Comparison of ENCODE assay signal across 8 cellular contexts in the genomic region with DNA sequence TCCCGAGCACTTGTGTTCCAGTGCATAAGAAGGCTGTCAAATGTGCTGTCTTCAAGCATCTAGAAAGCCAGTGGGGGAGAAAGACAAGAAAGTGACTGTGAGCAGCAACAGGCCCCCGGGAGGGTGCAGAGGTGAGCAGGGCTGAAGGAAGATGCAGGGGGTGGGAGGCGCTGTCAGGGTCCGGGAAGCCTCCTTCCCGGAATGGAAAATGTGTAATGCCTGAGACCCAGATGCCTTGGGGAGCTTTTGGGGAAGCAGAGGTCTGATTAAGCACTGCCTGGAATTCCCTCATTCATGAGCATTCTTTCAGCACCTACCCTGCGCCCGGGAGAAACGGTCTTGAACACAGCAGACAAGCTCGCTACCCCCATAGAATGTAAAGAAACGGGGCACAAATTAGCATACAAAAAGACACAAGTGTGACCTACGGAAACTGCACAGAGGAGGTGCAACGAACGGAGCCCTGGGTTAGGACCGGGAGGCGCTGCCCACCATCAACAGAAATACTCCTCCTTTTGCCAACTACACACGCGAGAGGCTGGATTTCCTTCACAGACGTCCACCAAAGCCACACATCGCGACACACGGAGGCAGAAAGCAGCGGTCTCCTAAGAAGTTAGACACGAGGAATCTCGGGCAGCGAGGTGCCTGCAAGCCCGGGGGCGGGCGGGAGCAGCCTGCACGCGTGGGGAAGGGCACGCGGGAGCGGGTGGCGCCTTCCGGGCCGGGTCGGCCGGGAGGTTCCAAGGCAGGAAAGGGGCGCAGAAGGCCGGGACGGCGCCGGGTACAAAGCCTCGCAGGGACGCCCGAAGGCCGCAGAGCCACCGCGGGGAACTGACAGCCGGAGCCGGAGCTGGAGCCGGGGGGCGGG. TPM values are rescaled to one million over a fixed set of nuclear protein-coding genes. Genes with fewer than 3 reads are reported as not detected.
A peak's percentile ranks its signal among the peaks of the same experiment; 100 is the strongest.
DNase-seq lines count a peak whose midpoint lies in the region; ATAC-seq and TF ChIP-seq lines count a peak whose summit lies in the region.

No MANE protein-coding gene starts in this region.

- H3K27ac ChIP-seq in SJSA1 (no peak overlapping the region), breast epithelium (peak overlapping the region; percentile 94 to 95)

- H3K27me3 ChIP-seq in SJSA1 (replicated peaks) = no peaks in the 10 kb centered on the region
- H3K27me3 ChIP-seq in breast epithelium = no peaks in the 10 kb centered on the region

- TF ChIP-seq CTCF in breast epithelium (IDR thresholded peaks at IDR 0.05) = no peak

- intact Hi-C loops in breast epithelium (cut with DNase I; ENCODE audit: low total_unique reads) = no loop called here

- no peaks in the 10 kb centered on the region for H3K9me3 ChIP-seq in SJSA1 (replicated peaks)
- no peaks in the 10 kb centered on the region for H3K9me3 ChIP-seq in breast epithelium

- no peak for ATAC-seq in HG03095 (IDR thresholded peaks at IDR 0.05; ENCODE audit: unreplicated experiment)

- H3K4me1 ChIP-seq in SJSA1 (replicated peaks) (peaks cover 12% of the 10 kb centered on the region), breast epithelium (peaks cover 0 to 4% of the 10 kb centered on the region in 2 donors)

- peak overlapping the region; percentile 64 for H3K4me3 ChIP-seq in SJSA1
- peak overlapping the region; percentile 76 to 97 (median 79) for H3K4me3 ChIP-seq in breast epithelium

- TF ChIP-seq POLR2A in breast epithelium (IDR thresholded peaks at IDR 0.05) = no peak

- H3K36me3 ChIP-seq in SJSA1 (no peaks in the 10 kb centered on the region), breast epithelium (no peaks in the 10 kb centered on the region)

- DNase-seq in DMS 273 (lab: John Stamatoyannopoulos, UW; ENCODE audit: unreplicated experiment) (peak; percentile 65), DMS 273 treated with DMSO at 0.1 percent for 48 hours (lab: John Stamatoyannopoulos, UW) (no peak), SJSA1 (ENCODE audit: low read depth in 1 of 2, low spot score in 2 of 2) (peak in 1 of 2 experiments; percentile 22), breast epithelium (ENCODE audit: low spot score in 2 of 2) (no peak), islet precursor cell (peak; percentile 62), NCI-H526 treated with DMSO at 0.1 percent for 48 hours (lab: John Stamatoyannopoulos, UW) (no peak)
- peak; percentile 46 to 51 for DNase-seq in stimulated activated CD4-positive, alpha-beta T cell treated with anti-CD3 and anti-CD28 coated beads, Interleukin-2, amount 100 ng/mL, for 24 hours

RNA-seq across cellular contexts. Expression of gene NPHP4, which starts 1.1 kb away (rescaled TPM):
- 3.6 and 4.5 TPM in 2 replicates for total RNA-seq in SJSA1 (2014; rRNA removed; shearing (Covaris generic))
- total RNA-seq in breast epithelium = 10 to 100 TPM in 2 of 3 donors, 1 to 10 TPM in 1; 7.0 to 18.7 (median 18.1) TPM

RNA-seq across cellular contexts. Expression of gene KCNAB2, which starts 54.5 kb away (rescaled TPM):
- 3.4 and 3.9 TPM in 2 replicates for total RNA-seq in SJSA1 (2014; rRNA removed; shearing (Covaris generic))
- 10 to 100 TPM in 1 of 3 donors, 1 to 10 TPM in 2; 6.9 to 19.8 (median 9.8) TPM for total RNA-seq in breast epithelium

Comparison
In these comparisons a context has a peak if more than half of its experiments do, and no peak if none do; other contexts are left out.
1. DNase-seq: peak in DMS 273 (single experiment), islet precursor cell (single experiment) and stimulated activated CD4-positive, alpha-beta T cell treated with anti-CD3 and anti-CD28 coated beads, Interleukin-2, amount 100 ng/mL, for 24 hours (2 of 2); none in DMS 273 treated with DMSO at 0.1 percent for 48 hours (single experiment), breast epithelium (0 of 2) and NCI-H526 treated with DMSO at 0.1 percent for 48 hours (single experiment).